Comparison of ENCODE assay signal across 23 cellular contexts in the genomic region with DNA sequence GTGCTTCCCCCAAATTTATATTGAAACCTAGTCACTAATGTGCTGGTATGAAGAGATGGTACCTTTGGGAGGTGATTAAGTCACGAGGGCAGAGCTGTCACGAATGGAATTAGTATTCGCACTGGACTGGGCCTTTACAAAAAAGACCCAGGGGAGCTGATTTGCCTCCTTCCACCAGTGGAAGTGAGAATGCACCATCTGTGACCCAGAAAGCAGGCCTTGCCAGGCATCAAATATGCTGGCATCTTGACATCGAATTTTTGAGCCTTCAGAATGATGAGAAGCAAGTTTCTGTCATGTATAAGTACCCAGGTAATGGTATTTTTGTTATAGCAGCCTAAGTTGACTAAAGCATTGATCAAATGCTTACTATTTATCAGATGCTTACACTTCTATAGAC.
"Had no signal": no experiment of that assay in that cellular context is flagged by ENCODE, and none has a peak within 500 bp of the region (broad histone marks: within the 10 kb centered on the region; RNA-seq: fewer than 3 reads in every experiment).

No MANE protein-coding gene starts in this region.

- DNase-seq: natural killer cell; occipital lobe; ovary; posterior cingulate gyrus; psoas muscle; right cardiac atrium; right lobe of liver; sigmoid colon; small intestine; stimulated activated CD4-positive, alpha-beta T cell treated with anti-CD3 and anti-CD28 coated beads, Interleukin-15, amount 100 ng/mL, for 24 hours; stimulated activated CD4-positive, alpha-beta T cell treated with anti-CD3 and anti-CD28 coated beads, Interleukin-2, amount 100 ng/mL, for 24 hours; stimulated activated CD4-positive, alpha-beta T cell treated with anti-CD3 and anti-CD28 coated beads, Interleukin-2, amount 100 ng/mL, for 48 hours; stimulated activated CD4-positive, alpha-beta T cell treated with anti-CD3 and anti-CD28 coated beads, Interleukin-4, amount 100 ng/mL, for 24 hours; stimulated activated naive B cell treated with anti-CD40 and anti-IgM and Interleukin-4, amounts not matched to agents 10 μg/mL and 1 μg/mL and 100 μg/mL, for 72 hours; stimulated activated naive CD4-positive, alpha-beta T cell treated with Interleukin-2 at 50 U/mL for 16 hours; stomach; thyroid gland; trophoblast cell; upper lobe of left lung had no signal

- H3K9me3 ChIP-seq: ovary, psoas muscle, right lobe of liver, sigmoid colon, stomach, thoracic aorta, thyroid gland, tibial nerve, upper lobe of left lung, vagina had no signal

- H3K36me3 ChIP-seq: ovary, right lobe of liver, sigmoid colon, stomach, thoracic aorta, thyroid gland, tibial nerve, upper lobe of left lung, vagina had no signal

- H2AFZ ChIP-seq: parathyroid adenoma had no signal

- H3K79me2 ChIP-seq: parathyroid adenoma had no signal

- H3K4me3 ChIP-seq: ovary, psoas muscle, right lobe of liver, sigmoid colon, stomach, thoracic aorta, thyroid gland, tibial nerve, upper lobe of left lung, vagina had no signal

- H3K27ac ChIP-seq: ovary, parathyroid adenoma, psoas muscle, right lobe of liver, sigmoid colon, stomach, thoracic aorta, thyroid gland, tibial nerve, upper lobe of left lung, vagina had no signal

- H3K9ac ChIP-seq: parathyroid adenoma had no signal

- H3K27me3 ChIP-seq: ovary, right lobe of liver, sigmoid colon, stomach, thyroid gland, tibial nerve, upper lobe of left lung, vagina had no signal
